15 cellular contexts compared by ENCODE assay signal in the genomic region with DNA sequence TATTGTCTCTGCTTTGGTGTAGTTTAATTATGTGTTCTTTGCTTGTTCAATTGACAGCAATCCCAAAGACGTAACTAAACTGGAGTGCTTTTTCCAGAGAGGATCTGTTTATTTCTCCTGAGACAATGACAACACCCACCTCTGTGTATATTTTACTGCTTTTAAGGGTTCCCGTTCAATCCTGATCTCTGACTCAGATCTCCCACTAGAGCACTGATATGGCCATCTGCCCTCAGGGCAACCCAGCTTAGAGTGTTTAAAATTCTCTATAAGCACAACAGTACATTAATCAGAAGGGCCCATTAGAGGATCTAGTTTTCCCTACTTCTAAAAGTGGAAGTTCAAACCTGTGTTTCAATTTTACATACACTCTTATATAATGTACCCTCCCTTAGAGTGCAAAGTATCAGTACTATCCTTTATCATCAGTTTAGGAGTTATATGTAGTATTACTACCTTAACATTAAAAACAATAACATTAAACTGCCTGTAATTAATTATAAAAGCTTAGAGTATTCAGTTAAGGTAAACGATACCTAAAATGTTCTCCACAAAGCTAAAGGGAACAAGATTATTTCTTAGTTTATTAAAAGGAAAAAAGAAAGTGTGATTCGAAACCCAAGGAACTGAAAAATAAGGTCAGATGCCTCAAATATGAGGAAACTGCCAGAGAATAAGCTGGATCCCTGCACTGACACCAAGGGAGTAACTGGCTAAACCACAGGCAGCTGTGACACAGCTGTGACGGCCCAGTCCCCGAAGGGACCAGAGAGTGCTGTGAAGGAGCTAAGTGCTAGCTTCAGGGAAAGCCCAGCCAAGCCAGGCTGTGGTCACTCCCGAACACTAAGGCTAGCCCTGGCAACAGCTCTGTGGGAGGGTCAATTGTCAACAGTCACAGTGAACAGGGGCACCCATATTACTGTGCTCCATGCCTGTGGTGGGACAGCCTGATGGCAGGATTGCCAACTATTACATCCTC. TPM values are rescaled to one million over a fixed set of nuclear protein-coding genes. Genes with fewer than 3 reads are reported as not detected.
DNase-seq lines count a peak whose midpoint lies in the region; TF ChIP-seq lines count a peak whose summit lies in the region.
"Had no signal": no experiment of that assay in that cellular context is flagged by ENCODE, and none has a peak within 500 bp of the region (broad histone marks: within the 10 kb centered on the region; RNA-seq: fewer than 3 reads in every experiment).

No MANE protein-coding gene starts in this region.

- H3K27ac ChIP-seq in BLaER1 treated with 17β-estradiol and CSF1 and Interleukin-3, amounts not matched to agents 10 nM and 100 nM = peak overlapping the region in 5 of 11 experiments; percentile 5 to 45 (median 25); a peak in 5 of 22 replicates
- H3K27ac ChIP-seq in osteoblast (ENCODE audit: low read depth, low read length) (peak overlapping the region; percentile 33), colonic mucosa (no peak overlapping the region)
- H3K27ac ChIP-seq: stomach had no signal

- no peaks in the 10 kb centered on the region for H3K27me3 ChIP-seq in BLaER1 treated with 17β-estradiol and CSF1 and Interleukin-3, amounts not matched to agents 10 nM and 100 nM
- H3K27me3 ChIP-seq in osteoblast (ENCODE audit: insufficient read depth, low read length) (no peaks in the 10 kb centered on the region), colonic mucosa (no peaks in the 10 kb centered on the region)
- H3K27me3 ChIP-seq: stomach had no signal

- intact Hi-C loops in colonic mucosa (cut with DNase I) = no loop called here

- H2AFZ ChIP-seq in osteoblast (ENCODE audit: low read length) = no peak overlapping the region

- peak overlapping the region in 8 of 11 experiments; percentile 28 to 67 (median 50); a peak in 15 of 22 replicates for H3K4me2 ChIP-seq in BLaER1 treated with 17β-estradiol and CSF1 and Interleukin-3, amounts not matched to agents 10 nM and 100 nM
- H3K4me2 ChIP-seq in osteoblast (ENCODE audit: insufficient read depth, low read length) = peak overlapping the region; percentile 0

- peaks cover 0 to 22% (median 16%) of the 10 kb centered on the region in 10 experiments; a peak in 14 of 20 replicates for H3K4me1 ChIP-seq in BLaER1 treated with 17β-estradiol and CSF1 and Interleukin-3, amounts not matched to agents 10 nM and 100 nM
- H3K4me1 ChIP-seq in osteoblast (ENCODE audit: insufficient read depth, low read length) (peaks cover 10% of the 10 kb centered on the region), colonic mucosa (no peaks in the 10 kb centered on the region)
- H3K4me1 ChIP-seq: stomach had no signal

- peak overlapping the region in 8 of 11 experiments; percentile 1 to 48 (median 26); a peak in 9 of 22 replicates for H3K9ac ChIP-seq in BLaER1 treated with 17β-estradiol and CSF1 and Interleukin-3, amounts not matched to agents 10 nM and 100 nM
- H3K9ac ChIP-seq in colonic mucosa (ENCODE audit: low read depth in 2 of 2, low read length in 2 of 2) = no peak overlapping the region

- H4K20me1 ChIP-seq in BLaER1 treated with 17β-estradiol and CSF1 and Interleukin-3, amounts not matched to agents 10 nM and 100 nM = peaks cover 0 to 39% (median 24%) of the 10 kb centered on the region in 11 experiments; a peak in 17 of 22 replicates
- peaks cover 8% of the 10 kb centered on the region for H4K20me1 ChIP-seq in osteoblast (ENCODE audit: insufficient read depth, low read length)

- peaks cover 88 to 100% (median 95%) of the 10 kb centered on the region in 11 experiments for H3K36me3 ChIP-seq in BLaER1 treated with 17β-estradiol and CSF1 and Interleukin-3, amounts not matched to agents 10 nM and 100 nM
- H3K36me3 ChIP-seq in osteoblast (ENCODE audit: insufficient read depth, low read length) = peaks cover 55% of the 10 kb centered on the region
- peaks cover 22% of the 10 kb centered on the region for H3K36me3 ChIP-seq in colonic mucosa

- no peak for TF ChIP-seq CTCF in osteoblast (IDR thresholded peaks at IDR 0.05; ENCODE audit: extremely low read depth, low read depth, low read length)
- no peak for TF ChIP-seq CTCF in colonic mucosa (IDR thresholded peaks at IDR 0.05)

- peaks cover 4% of the 10 kb centered on the region for H3K79me2 ChIP-seq in osteoblast (ENCODE audit: insufficient read depth, low read length)

- no peak overlapping the region for H3K4me3 ChIP-seq in BLaER1 treated with 17β-estradiol and CSF1 and Interleukin-3, amounts not matched to agents 10 nM and 100 nM
- H3K4me3 ChIP-seq in osteoblast (ENCODE audit: insufficient read depth, low read length) (no peak overlapping the region), colonic mucosa (no peak overlapping the region)
- H3K4me3 ChIP-seq: stomach had no signal

- DNase-seq in M059J (ENCODE audit: low read depth) (peak; percentile 90), fibroblast of gingiva (ENCODE audit: low read depth) (peak; percentile 55), osteoblast (ENCODE audit: insufficient read length, low spot score, missing footprints) (no peak), NCI-H748 treated with DMSO at 0.1 percent for 48 hours (lab: John Stamatoyannopoulos, UW) (no peak), colonic mucosa (no peak), medulla oblongata (ENCODE audit: extremely low spot score) (no peak)
- no peak for DNase-seq in central memory CD4-positive, alpha-beta T cell
- DNase-seq: effector CD4-positive, alpha-beta T cell; H7; mesendoderm; NCI-H1436 treated with DMSO at 0.1 percent for 48 hours; NK-92 treated with Interleukin-12 subunit alpha and Interleukin-12 subunit beta, amount 100 ng/mL, for 24 hours; stomach; SW 1271 had no signal

- no peaks in the 10 kb centered on the region for H3K9me3 ChIP-seq in BLaER1 treated with 17β-estradiol and CSF1 and Interleukin-3, amounts not matched to agents 10 nM and 100 nM (replicated peaks in 1 of 11)
- H3K9me3 ChIP-seq in osteoblast (ENCODE audit: low read depth, low read length) (no peaks in the 10 kb centered on the region), colonic mucosa (no peaks in the 10 kb centered on the region)
- H3K9me3 ChIP-seq: stomach had no signal

RNA-seq across cellular contexts. Expression of a gene that starts 15.2 kb away (rescaled TPM):
- total RNA-seq in M059J (2014; rRNA removed; shearing (Covaris generic)) = 71.4 and 88.6 TPM in 2 replicates
- 53.9 and 56.8 TPM in 2 replicates for total RNA-seq in osteoblast
- 10 to 100 TPM; 45.7 to 73.6 TPM for total RNA-seq in colonic mucosa

RNA-seq across cellular contexts. Expression of a gene that starts 15.9 kb away (rescaled TPM):
- 26.1 and 32.2 TPM in 2 replicates for total RNA-seq in M059J (2014; rRNA removed; shearing (Covaris generic))
- 0.72 and 1.5 TPM in 2 replicates for total RNA-seq in osteoblast
- total RNA-seq in colonic mucosa = 10 to 100 TPM in 1 of 2 donors, 1 to 10 TPM in 1; 5.1 to 35.9 TPM

RNA-seq across cellular contexts. Expression of a gene that starts 16.3 kb away (rescaled TPM):
- total RNA-seq in M059J (2014; rRNA removed; shearing (Covaris generic)) = 24.2 and 29.6 TPM in 2 replicates
- 14.8 and 15.0 TPM in 2 replicates for total RNA-seq in osteoblast
- 10 to 100 TPM; 21.6 to 21.8 TPM for total RNA-seq in colonic mucosa

RNA-seq across cellular contexts. Expression of a gene that starts 31.4 kb away (rescaled TPM):
- total RNA-seq in M059J (2014; rRNA removed; shearing (Covaris generic)) = 44.4 and 50.4 TPM in 2 replicates
- 34.4 and 35.1 TPM in 2 replicates for total RNA-seq in osteoblast
- 10 to 100 TPM; 16.1 to 24.7 TPM for total RNA-seq in colonic mucosa

RNA-seq across cellular contexts. Expression of a gene that starts 32.2 kb away (rescaled TPM):
- 17.1 and 21.5 TPM in 2 replicates for total RNA-seq in M059J (2014; rRNA removed; shearing (Covaris generic))
- total RNA-seq in osteoblast = 19.2 and 22.1 TPM in 2 replicates
- 10 to 100 TPM; 22.3 to 41.5 TPM for total RNA-seq in colonic mucosa

Comparison
In these comparisons a context has a peak if more than half of its experiments do, and no peak if none do; other contexts are left out.
1. H3K9ac ChIP-seq: peak in BLaER1 treated with 17β-estradiol and CSF1 and Interleukin-3, amounts not matched to agents 10 nM and 100 nM (8 of 11); none in colonic mucosa (0 of 2).
2. DNase-seq: peak in M059J (single experiment) and fibroblast of gingiva (single experiment); none in osteoblast (single experiment), NCI-H748 treated with DMSO at 0.1 percent for 48 hours (single experiment), central memory CD4-positive, alpha-beta T cell (single experiment), colonic mucosa (single experiment) and medulla oblongata (single experiment).